8 cellular contexts compared by ENCODE assay signal in the genomic region with DNA sequence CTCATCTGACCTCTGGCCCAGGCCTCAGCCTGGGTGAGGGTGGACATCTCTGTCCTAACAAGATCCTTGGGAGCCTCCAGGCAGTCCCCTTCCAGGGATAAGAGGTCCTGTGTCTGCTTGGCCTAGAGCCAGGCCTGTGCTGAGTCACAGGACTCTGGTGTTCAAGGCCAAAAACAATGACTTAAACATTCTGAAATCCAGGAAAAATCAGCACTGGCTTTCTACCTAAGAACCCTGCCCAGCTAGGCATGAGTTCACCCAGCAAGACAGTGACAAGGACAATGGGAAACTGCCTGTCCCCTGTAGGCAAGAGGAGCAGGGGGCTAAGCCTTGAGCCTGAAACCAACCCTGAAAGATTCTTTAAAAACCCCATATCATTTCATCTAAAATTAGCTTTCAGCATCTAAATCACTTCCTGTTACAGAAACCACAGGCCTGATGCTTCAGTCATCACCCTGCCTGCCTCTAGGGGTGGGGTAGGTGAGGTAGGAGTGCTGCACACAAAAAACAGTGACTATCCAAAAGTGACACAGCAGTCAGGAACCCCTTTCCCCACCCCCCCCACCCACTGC. TPM values are rescaled to one million over a fixed set of nuclear protein-coding genes. Genes with fewer than 3 reads are reported as not detected.
DNase-seq lines count a peak whose midpoint lies in the region; ATAC-seq, FAIRE-seq and TF ChIP-seq lines count a peak whose summit lies in the region.

No MANE protein-coding gene starts in this region.

- FAIRE-seq in GM19239 (lab: Jason Lieb, UNC) (peak; percentile 72), kidney (lab: Jason Lieb, UNC) (no peak)

- H3K79me2 ChIP-seq in SU-DHL-6 (ENCODE audit: insufficient read depth, low read length), result no peaks in the 10 kb centered on the region

- intact Hi-C loops in kidney (cut with DNase I), result no loop called here

- H3K4me3 ChIP-seq in AG09309 (ENCODE audit: control insufficient read depth, low read depth, low read length), result no peak overlapping the region
- no peak overlapping the region for H3K4me3 ChIP-seq in SU-DHL-6 (ENCODE audit: insufficient read depth, low read length, poor library complexity, severe bottlenecking)
- no peak overlapping the region for H3K4me3 ChIP-seq in kidney (ENCODE audit: low read length in 2 of 2)

- no peak overlapping the region for H3K27ac ChIP-seq in SU-DHL-6 (ENCODE audit: low read depth, low read length)
- no peak overlapping the region for H3K27ac ChIP-seq in kidney (ENCODE audit: low read depth in 2 of 2, low read length in 2 of 2)

- TF ChIP-seq CTCF in AG09309 (IDR thresholded peaks at IDR 0.05; ENCODE audit: control insufficient read depth, insufficient read depth, low read depth, low read length, missing control alignments) (peak; percentile 16), SU-DHL-6 (IDR thresholded peaks at IDR 0.05; ENCODE audit: insufficient read depth, low read length, poor library complexity, severe bottlenecking) (no peak), kidney (IDR thresholded peaks at IDR 0.05; ENCODE audit: borderline replicate concordance, extremely low read depth, insufficient read depth) (no peak)

- peak overlapping the region; percentile 18 for H3K9ac ChIP-seq in SU-DHL-6 (ENCODE audit: low read length)
- H3K9ac ChIP-seq in kidney (ENCODE audit: low read length in 2 of 2), result no peak overlapping the region

- H3K4me2 ChIP-seq in SU-DHL-6 (ENCODE audit: low read depth, low read length, poor library complexity, severe bottlenecking), result peak overlapping the region; percentile 43

- no peaks in the 10 kb centered on the region for H3K9me3 ChIP-seq in SU-DHL-6 (ENCODE audit: insufficient read depth, low read length)
- no peaks in the 10 kb centered on the region for H3K9me3 ChIP-seq in kidney (ENCODE audit: control insufficient read depth in 1 of 2, low read length in 2 of 2)

- H3K27me3 ChIP-seq in SU-DHL-6 (ENCODE audit: low read length), result no peaks in the 10 kb centered on the region

- no peak overlapping the region for H2AFZ ChIP-seq in SU-DHL-6 (ENCODE audit: low read depth, low read length, severe bottlenecking)

- H3F3A ChIP-seq in SU-DHL-6 (ENCODE audit: insufficient read depth), result no peaks in the 10 kb centered on the region

- DNase-seq in AG09309 (ENCODE audit: low read depth), result peak; percentile 79
- peak; percentile 56 for DNase-seq in GM19239 (ENCODE audit: insufficient read length, low spot score)
- peak; percentile 63 for DNase-seq in amniotic stem cell (lab: John Stamatoyannopoulos, UW)
- peak; percentile 92 for DNase-seq in kidney
- DNase-seq in stimulated activated CD4-positive, alpha-beta T cell treated with anti-CD3 and anti-CD28 coated beads, TNF-alpha, amount 100 ng/mL, for 1 hour (ENCODE audit: low read depth in 3 of 3, low spot score in 1 of 3), result peak in 2 of 3 donors; percentile 44 to 55
- no peak for DNase-seq in HuH-7 (ENCODE audit: low spot score)

- peak; percentile 80 for ATAC-seq in HG03354 (IDR thresholded peaks at IDR 0.05; ENCODE audit: poor library complexity, severe bottlenecking, unreplicated experiment)

- H3K9me2 ChIP-seq in SU-DHL-6 (replicated peaks; ENCODE audit: insufficient read depth, low read length), result no peaks in the 10 kb centered on the region

- H3K36me3 ChIP-seq in SU-DHL-6 (ENCODE audit: low read length) (no peaks in the 10 kb centered on the region), kidney (ENCODE audit: control insufficient read depth in 1 of 2, insufficient read depth in 2 of 2, low read length in 2 of 2) (no peaks in the 10 kb centered on the region)

- no peaks in the 10 kb centered on the region for H4K20me1 ChIP-seq in SU-DHL-6 (ENCODE audit: low read depth, low read length)

- peaks cover 0 to 3% of the 10 kb centered on the region in 2 donors for H3K4me1 ChIP-seq in kidney (ENCODE audit: control insufficient read depth in 1 of 2, insufficient read depth in 1 of 2, low read depth in 1 of 2, low read length in 2 of 2)

RNA-seq across cellular contexts. Expression of gene CSF2, which starts 29.9 kb away (rescaled TPM):
- not detected for total RNA-seq in kidney
- polyA plus RNA-seq in kidney (ENCODE audit: insufficient read depth, low read depth, low replicate concordance), result not detected

RNA-seq across cellular contexts. Expression of gene IL3, which starts 43.0 kb away (rescaled TPM):
- not detected for total RNA-seq in kidney
- not detected for polyA plus RNA-seq in kidney (ENCODE audit: insufficient read depth, low read depth, low replicate concordance)
